Comparison of ENCODE assay signal across 23 cellular contexts in genomic region chr11:133742388-133742787, GRCh38.
A peak's percentile ranks its signal among the peaks of the same experiment; 100 is the strongest.
DNase-seq lines count a peak whose midpoint lies in the region; ATAC-seq, FAIRE-seq and TF ChIP-seq lines count a peak whose summit lies in the region.
"Had no signal": no experiment of that assay in that cellular context is flagged by ENCODE, and none has a peak within 500 bp of the region (broad histone marks: within the 10 kb centered on the region; RNA-seq: fewer than 3 reads in every experiment).

No MANE protein-coding gene starts in this region.

- WGBS in neuronal stem cell (ENCODE audit: extremely low coverage in 2 of 2, insufficient read length in 2 of 2, insufficient replicate concordance in 1 of 2), 2 donors, result no CpG with 5 or more reads among the region's 3 CpGs

- FAIRE-seq in D721Med (lab: Jason Lieb, UNC), result peak; percentile 87
- FAIRE-seq: A549, GM12878, GM19239, H1 had no signal

- H3K27ac ChIP-seq in neuronal stem cell (replicated peaks; ENCODE audit: low read length) (no peak overlapping the region), A673 (ENCODE audit: low read depth, low read length, poor library complexity, severe bottlenecking) (no peak overlapping the region)
- H3K27ac ChIP-seq: A549, GM23248 had no signal

- H4K91ac ChIP-seq in neuronal stem cell (ENCODE audit: low read depth, low read length, poor library complexity), result no peak overlapping the region

- ATAC-seq in activated T-helper 17 cell treated with anti-CD3 and anti-CD28 coated beads, Interleukin-2, amount 50 U/mL, for 72 hours (replicated peaks), result peak; percentile 14
- ATAC-seq: A549, GM12878 had no signal

- H3K36me3 ChIP-seq in neuronal stem cell (replicated peaks in 1 of 2; ENCODE audit: control insufficient read depth in 2 of 2, insufficient read depth in 2 of 2, low read length in 2 of 2), result no peaks in the 10 kb centered on the region
- H3K36me3 ChIP-seq in A673 (ENCODE audit: insufficient read depth, low read length, poor library complexity, severe bottlenecking), result no peaks in the 10 kb centered on the region

- no peak overlapping the region for H3K4me2 ChIP-seq in neuronal stem cell (ENCODE audit: insufficient read depth, low read length, poor library complexity, severe bottlenecking)
- H3K4me2 ChIP-seq: A549 had no signal

- H3K27me3 ChIP-seq in neuronal stem cell (ENCODE audit: control insufficient read depth in 3 of 3, insufficient read depth in 3 of 3, low read depth in 1 of 3, low read length in 3 of 3) (no peaks in the 10 kb centered on the region), A673 (replicated peaks; ENCODE audit: insufficient read depth, low read depth, low read length, poor library complexity) (no peaks in the 10 kb centered on the region)

- H3K4me3 ChIP-seq in neuronal stem cell (ENCODE audit: low read length in 2 of 2), result no peak overlapping the region
- H3K4me3 ChIP-seq in A673 (ENCODE audit: low read depth, low read length, poor library complexity, severe bottlenecking), result no peak overlapping the region
- H3K4me3 ChIP-seq: A549, GM12878, GM23248 had no signal

- POLR2A ChIA-PET in A673 (lab: Charles Lee; ENCODE audit: low non-redundant PET), result no interaction called here

- peaks cover 0 to 4% of the 10 kb centered on the region in 2 donors for H3K9me3 ChIP-seq in neuronal stem cell (replicated peaks in 1 of 2; ENCODE audit: control insufficient read depth in 2 of 2, insufficient read depth in 1 of 2, low read depth in 1 of 2, low read length in 2 of 2)
- H3K9me3 ChIP-seq in A673 (ENCODE audit: low read depth, low read length, poor library complexity, severe bottlenecking), result peaks cover 7% of the 10 kb centered on the region
- H3K9me3 ChIP-seq: A549 had no signal

- peak; percentile 15 for DNase-seq in NK-92 treated with Interleukin-12 subunit alpha and Interleukin-12 subunit beta, amount 100 ng/mL, for 24 hours (lab: John Stamatoyannopoulos, UW)
- DNase-seq in NK-92 (lab: John Stamatoyannopoulos, UW; ENCODE audit: unreplicated experiment), result no peak
- DNase-seq in D721Med (ENCODE audit: insufficient read length, low spot score), result peak; percentile 54
- no peak for DNase-seq in NCI-H1105 treated with DMSO at 0.1 percent for 48 hours (lab: John Stamatoyannopoulos, UW)
- no peak for DNase-seq in neuronal stem cell (ENCODE audit: low spot score)
- no peak for DNase-seq in A673 (ENCODE audit: low spot score)
- DNase-seq: 8988T; C1 segment of cervical spinal cord; Calu3; CD4-positive, alpha-beta memory T cell; COR-L47; DMS 273 treated with DMSO at 0.1 percent for 48 hours; DMS79; EL; GDM1; GM23248; H7; HCEC 1CT had no signal

- H4K8ac ChIP-seq in neuronal stem cell (ENCODE audit: low read depth, low read length), result no peak overlapping the region

- CTCF ChIA-PET in A673 (lab: Charles Lee), result no interaction called here

- H2BK120ac ChIP-seq in neuronal stem cell (ENCODE audit: low read depth, low read length), result no peak overlapping the region

- no peak overlapping the region for H3K4me3 Mint-ChIP-seq in activated T-helper 17 cell treated with anti-CD3 and anti-CD28 coated beads, Interleukin-2, amount 50 U/mL, for 72 hours
- H3K4me3 Mint-ChIP-seq: CD4-positive, alpha-beta memory T cell had no signal

- H2BK12ac ChIP-seq in neuronal stem cell (ENCODE audit: low read length), result no peak overlapping the region

- H2AK5ac ChIP-seq in neuronal stem cell (ENCODE audit: low read depth, low read length), result no peak overlapping the region

- no peak overlapping the region for H3K9ac ChIP-seq in neuronal stem cell (ENCODE audit: low read depth, low read length, poor library complexity)
- H3K9ac ChIP-seq: GM23248 had no signal

- no peak overlapping the region for H2BK5ac ChIP-seq in neuronal stem cell (ENCODE audit: low read length)

- intact Hi-C loops in A673 (cut with micrococcal nuclease; ENCODE audit: unreplicated experiment), result no loop called here

- TF ChIP-seq CTCF in D721Med (IDR thresholded peaks at IDR 0.05; ENCODE audit: insufficient read depth, missing control alignments) (no peak), A673 (conservative IDR thresholded peaks at IDR 0.05; ENCODE audit: low read depth, low read length) (no peak)

- peaks cover 5% of the 10 kb centered on the region for H3K4me1 Mint-ChIP-seq in activated T-helper 17 cell treated with anti-CD3 and anti-CD28 coated beads, Interleukin-2, amount 50 U/mL, for 72 hours
- H3K4me1 Mint-ChIP-seq: CD4-positive, alpha-beta memory T cell had no signal

- H3K18ac ChIP-seq in neuronal stem cell (ENCODE audit: low read length), result no peak overlapping the region

- H3K36me3 Mint-ChIP-seq in activated T-helper 17 cell treated with anti-CD3 and anti-CD28 coated beads, Interleukin-2, amount 50 U/mL, for 72 hours (ENCODE audit: low read depth), result peaks cover 8% of the 10 kb centered on the region
- H3K36me3 Mint-ChIP-seq: CD4-positive, alpha-beta memory T cell had no signal

- no peak overlapping the region for H2AFZ ChIP-seq in neuronal stem cell (ENCODE audit: low read length)
- H2AFZ ChIP-seq: GM23248 had no signal

- H3K4me1 ChIP-seq in neuronal stem cell (ENCODE audit: control insufficient read depth in 2 of 2, insufficient read depth in 1 of 2, low read depth in 1 of 2, low read length in 2 of 2) (peaks cover 0 to 2% of the 10 kb centered on the region in 2 donors), A673 (ENCODE audit: insufficient read depth, low read length, poor library complexity, severe bottlenecking) (no peaks in the 10 kb centered on the region)
- H3K4me1 ChIP-seq: A549 had no signal

- no peak overlapping the region for H3K23ac ChIP-seq in neuronal stem cell (ENCODE audit: low read depth, low read length, poor library complexity)

- H2BK15ac ChIP-seq in neuronal stem cell (ENCODE audit: low read length), result no peak overlapping the region

- no peak overlapping the region for H3K14ac ChIP-seq in neuronal stem cell (ENCODE audit: low read length)

- no peaks in the 10 kb centered on the region for H3K79me1 ChIP-seq in neuronal stem cell (ENCODE audit: low read depth, low read length)

- H3K4ac ChIP-seq in neuronal stem cell (ENCODE audit: low read length), result no peak overlapping the region

- H3K27me3 Mint-ChIP-seq in activated T-helper 17 cell treated with anti-CD3 and anti-CD28 coated beads, Interleukin-2, amount 50 U/mL, for 72 hours, result peaks cover 3% of the 10 kb centered on the region

- BruUV-seq in A673 (replicated peaks; lab: Mats Ljungman, UMichigan), result no TSS peak

- H3K9me3 Mint-ChIP-seq in activated T-helper 17 cell treated with anti-CD3 and anti-CD28 coated beads, Interleukin-2, amount 50 U/mL, for 72 hours, result peaks cover 6% of the 10 kb centered on the region

- H3K27ac Mint-ChIP-seq in activated T-helper 17 cell treated with anti-CD3 and anti-CD28 coated beads, Interleukin-2, amount 50 U/mL, for 72 hours, result no peak overlapping the region
- H3K27ac Mint-ChIP-seq: CD4-positive, alpha-beta memory T cell had no signal

Comparison
In these comparisons a context has a peak if more than half of its experiments do, and no peak if none do; other contexts are left out.
1. DNase-seq: peak in NK-92 treated with Interleukin-12 subunit alpha and Interleukin-12 subunit beta, amount 100 ng/mL, for 24 hours (single experiment) and D721Med (single experiment); none in NK-92 (single experiment), NCI-H1105 treated with DMSO at 0.1 percent for 48 hours (single experiment), neuronal stem cell (single experiment) and A673 (single experiment).